1 cellular context compared by ENCODE assay signal in genomic region chr22:19522190-19522880, GRCh38.
TF ChIP-seq lines count a peak whose summit lies in the region.

No MANE protein-coding gene starts in this region.

TF ChIP-seq in K562, 482 proteins besides CTCF, POLR2A, EP300 and RAD21 (continued from another document and continues in another):
- TF ChIP-seq ADNP (tag; IDR thresholded peaks at IDR 0.05) (no peak), ZNF696 (CRISPR knock-in tag; conservative IDR thresholded peaks at IDR 0.05) (no peak), CBX3 (IDR thresholded peaks at IDR 0.05; ENCODE audit: borderline replicate concordance in 1 of 2, low read length in 2 of 2) (peak in 1 of 2 experiments; percentile 42; a peak in 1 of 3 replicates), MYNN (IDR thresholded peaks at IDR 0.05) (peak; percentile 66), MYNN (CRISPR knock-in tag; IDR thresholded peaks at IDR 0.05) (no peak), ZNF511 (CRISPR knock-in tag; IDR thresholded peaks at IDR 0.05) (peak; percentile 11), PHF20 (IDR thresholded peaks at IDR 0.05; ENCODE audit: partially characterized antibody) (no peak), ATF2 (CRISPR knock-in tag; IDR thresholded peaks at IDR 0.05) (no peak), HDGF (IDR thresholded peaks at IDR 0.05) (no peak), ARHGAP35 (IDR thresholded peaks at IDR 0.05; ENCODE audit: partially characterized antibody) (no peak), FOXP4 (CRISPR knock-in tag; IDR thresholded peaks at IDR 0.05; ENCODE audit: borderline replicate concordance) (no peak), E2F1 (CRISPR knock-in tag; IDR thresholded peaks at IDR 0.05) (no peak), CBFA2T2 (conservative IDR thresholded peaks at IDR 0.05) (no peak), CCAR2 (IDR thresholded peaks at IDR 0.05; ENCODE audit: low read depth, low read length) (no peak), EGR1 (conservative IDR thresholded peaks at IDR 0.05) (no peak), ARID3A (IDR thresholded peaks at IDR 0.05; ENCODE audit: borderline replicate concordance, low read depth, low read length) (no peak), HDAC2 (IDR thresholded peaks at IDR 0.05) (no peak), CAMTA2 (CRISPR knock-in tag; conservative IDR thresholded peaks at IDR 0.05) (no peak), CHAMP1 (IDR thresholded peaks at IDR 0.05) (no peak), ESRRB (CRISPR knock-in tag; IDR thresholded peaks at IDR 0.05; ENCODE audit: borderline replicate concordance) (no peak), MYC (IDR thresholded peaks at IDR 0.05; ENCODE audit: low read depth, low read length) (no peak), MYC (CRISPR knock-in tag; IDR thresholded peaks at IDR 0.05; ENCODE audit: borderline replicate concordance, low read depth) (0 out of 2 replicates have a peak, but pooled peaks have one; percentile 51), ZNF644 (tag; IDR thresholded peaks at IDR 0.05; ENCODE audit: low read depth) (no peak), TAF7 (tag; IDR thresholded peaks at IDR 0.05) (no peak), MXD1 (CRISPR knock-in tag; IDR thresholded peaks at IDR 0.05; ENCODE audit: borderline replicate concordance, poor library complexity, severe bottlenecking) (no peak), NBN (IDR thresholded peaks at IDR 0.05; ENCODE audit: low read depth) (no peak), ZNF395 (CRISPR knock-in tag; IDR thresholded peaks at IDR 0.05) (no peak), TARDBP (IDR thresholded peaks at IDR 0.05) (no peak), YY1 (IDR thresholded peaks at IDR 0.05; ENCODE audit: borderline replicate concordance in 1 of 3, control insufficient read depth in 1 of 3, extremely low read depth in 1 of 3, insufficient read depth in 3 of 3, insufficient read length in 1 of 3, insufficient replicate concordance in 2 of 3, low read depth in 1 of 3, low read length in 2 of 3) (no peak), ZFP36 (IDR thresholded peaks at IDR 0.05; ENCODE audit: low read depth, low read length, partially characterized antibody) (no peak), SRSF7 (optimal IDR thresholded peaks at IDR 0.05; ENCODE audit: low read depth, low read length) (no peak), POU5F1 (IDR thresholded peaks at IDR 0.05; ENCODE audit: borderline replicate concordance, low read depth, low read length, partially characterized antibody) (no peak), ELK3 (CRISPR knock-in tag; IDR thresholded peaks at IDR 0.05) (no peak), MTA2 (IDR thresholded peaks at IDR 0.05; ENCODE audit: low read depth) (no peak), XRCC3 (IDR thresholded peaks at IDR 0.05) (no peak), RERE (CRISPR knock-in tag; IDR thresholded peaks at IDR 0.05; ENCODE audit: borderline replicate concordance) (no peak), RCOR1 (IDR thresholded peaks at IDR 0.05; ENCODE audit: borderline replicate concordance in 1 of 2, low read depth in 2 of 2, low read length in 2 of 2) (no peak), EWSR1 (IDR thresholded peaks at IDR 0.05; ENCODE audit: borderline replicate concordance, low read depth, partially characterized antibody) (no peak), SIN3A (IDR thresholded peaks at IDR 0.05; ENCODE audit: borderline replicate concordance in 2 of 2, control insufficient read depth in 1 of 2, low read depth in 2 of 2, low read length in 2 of 2) (no peak), JUND (IDR thresholded peaks at IDR 0.05; ENCODE audit: borderline replicate concordance, low read depth, low read length) (no peak), JUND (tag; IDR thresholded peaks at IDR 0.05; ENCODE audit: borderline replicate concordance, low read depth, low read length) (no peak), THAP7 (CRISPR knock-in tag; IDR thresholded peaks at IDR 0.05) (no peak), FOXM1 (IDR thresholded peaks at IDR 0.05; ENCODE audit: low read depth) (no peak), FOXM1 (CRISPR knock-in tag; IDR thresholded peaks at IDR 0.05; ENCODE audit: low read depth) (no peak)
